1 cellular context compared by ENCODE assay signal in the genomic region with DNA sequence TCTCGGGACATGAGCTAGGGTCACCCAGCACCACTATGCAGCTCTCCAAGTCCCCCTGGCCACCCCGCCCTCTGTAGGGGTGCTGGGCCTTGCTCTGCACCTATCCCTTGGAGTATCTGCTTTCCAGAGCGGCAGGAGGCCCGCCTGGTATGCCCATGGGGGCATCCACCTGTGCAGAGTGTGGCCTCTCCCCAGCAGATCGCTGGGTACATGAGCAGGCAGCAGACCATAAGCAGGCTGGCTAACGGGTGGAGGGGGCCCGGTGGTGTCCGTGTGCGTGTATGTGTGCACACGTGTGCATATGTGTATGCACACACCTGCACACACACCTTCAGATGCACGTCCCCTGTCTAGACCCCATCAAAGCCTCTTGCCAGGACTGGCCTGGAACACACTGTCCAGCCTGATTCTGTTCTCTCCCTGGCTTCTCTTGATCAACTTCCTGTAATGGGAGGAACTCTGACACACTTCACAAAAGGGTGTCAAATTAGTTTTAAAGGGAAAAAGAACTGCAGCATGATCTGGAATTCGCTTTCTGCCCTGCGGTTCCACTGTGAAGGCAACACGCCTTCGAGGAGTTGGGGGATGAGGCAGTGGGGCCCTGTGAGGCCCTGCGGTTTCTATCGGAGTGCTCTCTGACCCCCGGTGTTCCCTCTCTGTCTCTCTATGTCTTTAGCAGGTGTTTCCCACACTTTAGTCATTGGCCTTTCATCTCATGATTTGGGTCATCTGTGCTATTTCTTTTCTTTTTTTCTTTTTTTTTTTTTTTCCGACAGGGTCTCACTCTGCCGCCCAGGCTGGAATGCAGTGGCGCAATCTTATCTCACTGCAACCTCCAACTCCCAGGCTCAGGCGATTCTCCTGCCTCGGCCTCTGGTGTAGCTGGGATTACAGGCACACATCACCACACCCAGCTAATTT.
TF ChIP-seq lines count a peak whose summit lies in the region.

No MANE protein-coding gene starts in this region.

TF ChIP-seq in WTC11, 78 proteins besides CTCF, POLR2A, EP300 and RAD21 (continued from another document):
- TF ChIP-seq, protein P1, sequence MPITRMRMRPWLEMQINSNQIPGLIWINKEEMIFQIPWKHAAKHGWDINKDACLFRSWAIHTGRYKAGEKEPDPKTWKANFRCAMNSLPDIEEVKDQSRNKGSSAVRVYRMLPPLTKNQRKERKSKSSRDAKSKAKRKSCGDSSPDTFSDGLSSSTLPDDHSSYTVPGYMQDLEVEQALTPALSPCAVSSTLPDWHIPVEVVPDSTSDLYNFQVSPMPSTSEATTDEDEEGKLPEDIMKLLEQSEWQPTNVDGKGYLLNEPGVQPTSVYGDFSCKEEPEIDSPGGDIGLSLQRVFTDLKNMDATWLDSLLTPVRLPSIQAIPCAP (CRISPR knock-in tag; IDR thresholded peaks at IDR 0.05), result no peak
- TF ChIP-seq ZNF121 (CRISPR knock-in tag; IDR thresholded peaks at IDR 0.05), result no peak
- TF ChIP-seq, protein P2, sequence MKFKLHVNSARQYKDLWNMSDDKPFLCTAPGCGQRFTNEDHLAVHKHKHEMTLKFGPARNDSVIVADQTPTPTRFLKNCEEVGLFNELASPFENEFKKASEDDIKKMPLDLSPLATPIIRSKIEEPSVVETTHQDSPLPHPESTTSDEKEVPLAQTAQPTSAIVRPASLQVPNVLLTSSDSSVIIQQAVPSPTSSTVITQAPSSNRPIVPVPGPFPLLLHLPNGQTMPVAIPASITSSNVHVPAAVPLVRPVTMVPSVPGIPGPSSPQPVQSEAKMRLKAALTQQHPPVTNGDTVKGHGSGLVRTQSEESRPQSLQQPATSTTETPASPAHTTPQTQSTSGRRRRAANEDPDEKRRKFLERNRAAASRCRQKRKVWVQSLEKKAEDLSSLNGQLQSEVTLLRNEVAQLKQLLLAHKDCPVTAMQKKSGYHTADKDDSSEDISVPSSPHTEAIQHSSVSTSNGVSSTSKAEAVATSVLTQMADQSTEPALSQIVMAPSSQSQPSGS (CRISPR knock-in tag; IDR thresholded peaks at IDR 0.05; ENCODE audit: borderline replicate concordance, low read depth), result no peak
- TF ChIP-seq, protein P3, sequence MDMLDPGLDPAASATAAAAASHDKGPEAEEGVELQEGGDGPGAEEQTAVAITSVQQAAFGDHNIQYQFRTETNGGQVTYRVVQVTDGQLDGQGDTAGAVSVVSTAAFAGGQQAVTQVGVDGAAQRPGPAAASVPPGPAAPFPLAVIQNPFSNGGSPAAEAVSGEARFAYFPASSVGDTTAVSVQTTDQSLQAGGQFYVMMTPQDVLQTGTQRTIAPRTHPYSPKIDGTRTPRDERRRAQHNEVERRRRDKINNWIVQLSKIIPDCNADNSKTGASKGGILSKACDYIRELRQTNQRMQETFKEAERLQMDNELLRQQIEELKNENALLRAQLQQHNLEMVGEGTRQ (CRISPR knock-in tag; IDR thresholded peaks at IDR 0.05), result no peak
- TF ChIP-seq NR2C2 (CRISPR knock-in tag; IDR thresholded peaks at IDR 0.05), result no peak
- TF ChIP-seq, protein P4, sequence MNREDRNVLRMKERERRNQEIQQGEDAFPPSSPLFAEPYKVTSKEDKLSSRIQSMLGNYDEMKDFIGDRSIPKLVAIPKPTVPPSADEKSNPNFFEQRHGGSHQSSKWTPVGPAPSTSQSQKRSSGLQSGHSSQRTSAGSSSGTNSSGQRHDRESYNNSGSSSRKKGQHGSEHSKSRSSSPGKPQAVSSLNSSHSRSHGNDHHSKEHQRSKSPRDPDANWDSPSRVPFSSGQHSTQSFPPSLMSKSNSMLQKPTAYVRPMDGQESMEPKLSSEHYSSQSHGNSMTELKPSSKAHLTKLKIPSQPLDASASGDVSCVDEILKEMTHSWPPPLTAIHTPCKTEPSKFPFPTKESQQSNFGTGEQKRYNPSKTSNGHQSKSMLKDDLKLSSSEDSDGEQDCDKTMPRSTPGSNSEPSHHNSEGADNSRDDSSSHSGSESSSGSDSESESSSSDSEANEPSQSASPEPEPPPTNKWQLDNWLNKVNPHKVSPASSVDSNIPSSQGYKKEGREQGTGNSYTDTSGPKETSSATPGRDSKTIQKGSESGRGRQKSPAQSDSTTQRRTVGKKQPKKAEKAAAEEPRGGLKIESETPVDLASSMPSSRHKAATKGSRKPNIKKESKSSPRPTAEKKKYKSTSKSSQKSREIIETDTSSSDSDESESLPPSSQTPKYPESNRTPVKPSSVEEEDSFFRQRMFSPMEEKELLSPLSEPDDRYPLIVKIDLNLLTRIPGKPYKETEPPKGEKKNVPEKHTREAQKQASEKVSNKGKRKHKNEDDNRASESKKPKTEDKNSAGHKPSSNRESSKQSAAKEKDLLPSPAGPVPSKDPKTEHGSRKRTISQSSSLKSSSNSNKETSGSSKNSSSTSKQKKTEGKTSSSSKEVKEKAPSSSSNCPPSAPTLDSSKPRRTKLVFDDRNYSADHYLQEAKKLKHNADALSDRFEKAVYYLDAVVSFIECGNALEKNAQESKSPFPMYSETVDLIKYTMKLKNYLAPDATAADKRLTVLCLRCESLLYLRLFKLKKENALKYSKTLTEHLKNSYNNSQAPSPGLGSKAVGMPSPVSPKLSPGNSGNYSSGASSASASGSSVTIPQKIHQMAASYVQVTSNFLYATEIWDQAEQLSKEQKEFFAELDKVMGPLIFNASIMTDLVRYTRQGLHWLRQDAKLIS (CRISPR knock-in tag; IDR thresholded peaks at IDR 0.05; ENCODE audit: borderline replicate concordance), result no peak
- TF ChIP-seq, protein P5, sequence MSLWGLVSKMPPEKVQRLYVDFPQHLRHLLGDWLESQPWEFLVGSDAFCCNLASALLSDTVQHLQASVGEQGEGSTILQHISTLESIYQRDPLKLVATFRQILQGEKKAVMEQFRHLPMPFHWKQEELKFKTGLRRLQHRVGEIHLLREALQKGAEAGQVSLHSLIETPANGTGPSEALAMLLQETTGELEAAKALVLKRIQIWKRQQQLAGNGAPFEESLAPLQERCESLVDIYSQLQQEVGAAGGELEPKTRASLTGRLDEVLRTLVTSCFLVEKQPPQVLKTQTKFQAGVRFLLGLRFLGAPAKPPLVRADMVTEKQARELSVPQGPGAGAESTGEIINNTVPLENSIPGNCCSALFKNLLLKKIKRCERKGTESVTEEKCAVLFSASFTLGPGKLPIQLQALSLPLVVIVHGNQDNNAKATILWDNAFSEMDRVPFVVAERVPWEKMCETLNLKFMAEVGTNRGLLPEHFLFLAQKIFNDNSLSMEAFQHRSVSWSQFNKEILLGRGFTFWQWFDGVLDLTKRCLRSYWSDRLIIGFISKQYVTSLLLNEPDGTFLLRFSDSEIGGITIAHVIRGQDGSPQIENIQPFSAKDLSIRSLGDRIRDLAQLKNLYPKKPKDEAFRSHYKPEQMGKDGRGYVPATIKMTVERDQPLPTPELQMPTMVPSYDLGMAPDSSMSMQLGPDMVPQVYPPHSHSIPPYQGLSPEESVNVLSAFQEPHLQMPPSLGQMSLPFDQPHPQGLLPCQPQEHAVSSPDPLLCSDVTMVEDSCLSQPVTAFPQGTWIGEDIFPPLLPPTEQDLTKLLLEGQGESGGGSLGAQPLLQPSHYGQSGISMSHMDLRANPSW (CRISPR knock-in tag; conservative IDR thresholded peaks at IDR 0.05; ENCODE audit: low read depth), result no peak
- no peak for TF ChIP-seq SP1 (CRISPR knock-in tag; conservative IDR thresholded peaks at IDR 0.05)
- TF ChIP-seq, protein P6, sequence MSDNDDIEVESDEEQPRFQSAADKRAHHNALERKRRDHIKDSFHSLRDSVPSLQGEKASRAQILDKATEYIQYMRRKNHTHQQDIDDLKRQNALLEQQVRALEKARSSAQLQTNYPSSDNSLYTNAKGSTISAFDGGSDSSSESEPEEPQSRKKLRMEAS (CRISPR knock-in tag; IDR thresholded peaks at IDR 0.05), result no peak
- TF ChIP-seq, protein P7, sequence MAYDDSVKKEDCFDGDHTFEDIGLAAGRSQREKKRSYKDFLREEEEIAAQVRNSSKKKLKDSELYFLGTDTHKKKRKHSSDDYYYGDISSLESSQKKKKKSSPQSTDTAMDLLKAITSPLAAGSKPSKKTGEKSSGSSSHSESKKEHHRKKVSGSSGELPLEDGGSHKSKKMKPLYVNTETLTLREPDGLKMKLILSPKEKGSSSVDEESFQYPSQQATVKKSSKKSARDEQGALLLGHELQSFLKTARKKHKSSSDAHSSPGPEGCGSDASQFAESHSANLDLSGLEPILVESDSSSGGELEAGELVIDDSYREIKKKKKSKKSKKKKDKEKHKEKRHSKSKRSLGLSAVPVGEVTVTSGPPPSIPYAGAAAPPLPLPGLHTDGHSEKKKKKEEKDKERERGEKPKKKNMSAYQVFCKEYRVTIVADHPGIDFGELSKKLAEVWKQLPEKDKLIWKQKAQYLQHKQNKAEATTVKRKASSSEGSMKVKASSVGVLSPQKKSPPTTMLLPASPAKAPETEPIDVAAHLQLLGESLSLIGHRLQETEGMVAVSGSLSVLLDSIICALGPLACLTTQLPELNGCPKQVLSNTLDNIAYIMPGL (CRISPR knock-in tag; IDR thresholded peaks at IDR 0.05), result no peak
- no peak for TF ChIP-seq IRF2 (CRISPR knock-in tag; IDR thresholded peaks at IDR 0.05; ENCODE audit: borderline replicate concordance, low read depth)
- TF ChIP-seq OVOL2 (CRISPR knock-in tag; IDR thresholded peaks at IDR 0.05; ENCODE audit: borderline replicate concordance), result no peak
